Comparison of ENCODE assay signal across 11 cellular contexts in the genomic region with DNA sequence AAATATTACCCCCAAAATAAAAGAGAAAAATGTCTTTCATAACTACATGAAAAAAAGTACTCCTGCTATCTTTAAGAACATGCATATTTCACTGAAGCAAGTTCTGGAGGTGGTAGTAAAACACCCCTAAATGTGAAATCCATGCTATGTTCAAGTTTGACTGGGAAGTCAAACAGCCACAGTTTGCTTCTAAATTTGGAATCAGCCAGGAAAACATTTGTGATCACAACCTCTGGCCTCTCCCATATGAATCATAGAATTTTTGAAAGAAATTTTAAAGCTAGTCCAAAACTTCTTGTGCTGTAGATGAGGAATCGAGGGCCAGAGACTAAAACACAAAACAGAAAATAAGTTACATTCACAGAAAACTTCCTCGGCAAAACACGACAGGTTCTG. TPM values are rescaled to one million over a fixed set of nuclear protein-coding genes. Genes with fewer than 3 reads are reported as not detected.
A peak's percentile ranks its signal among the peaks of the same experiment; 100 is the strongest.
DNase-seq lines count a peak whose midpoint lies in the region; ATAC-seq and TF ChIP-seq lines count a peak whose summit lies in the region.
"Had no signal": no experiment of that assay in that cellular context is flagged by ENCODE, and none has a peak within 500 bp of the region (broad histone marks: within the 10 kb centered on the region; RNA-seq: fewer than 3 reads in every experiment).

No MANE protein-coding gene starts in this region.

- 11% methylated on average over 3 of the region's 3 CpGs for WGBS in right cardiac atrium
- WGBS in spleen, 5 donors = 17 to 31% (median 26%) methylated on average over 3 of the region's 3 CpGs

- no peak overlapping the region for H3K4me3 Mint-ChIP-seq in effector memory CD8-positive, alpha-beta T cell

- no peak overlapping the region for H3K27ac ChIP-seq in right cardiac atrium (ENCODE audit: low read length)
- peak overlapping the region in 7 of 8 donors; percentile 10 to 86 (median 81) for H3K27ac ChIP-seq in spleen

- H3K4me1 ChIP-seq in right cardiac atrium (ENCODE audit: control insufficient read depth, insufficient read depth, low read length) (peaks cover 16% of the 10 kb centered on the region), spleen (peaks cover 9 to 76% (median 46%) of the 10 kb centered on the region in 6 donors)

- no peaks in the 10 kb centered on the region for H3K36me3 ChIP-seq in spleen
- H3K36me3 ChIP-seq: MG63 had no signal

- in situ Hi-C loops in astrocyte of the spinal cord (cut with HindIII; ENCODE audit: low sequenced_read_pairs) = no loop called here

- no peak overlapping the region for H3K4me3 ChIP-seq in astrocyte of the spinal cord (ENCODE audit: low read depth, low read length)
- H3K4me3 ChIP-seq in right cardiac atrium (ENCODE audit: low read length) = peak overlapping the region; percentile 47
- peak overlapping the region in 3 of 8 donors; percentile 0 to 42 (median 1) for H3K4me3 ChIP-seq in spleen
- H3K4me3 ChIP-seq: MG63 had no signal

- no peak overlapping the region for H3K27ac Mint-ChIP-seq in effector memory CD8-positive, alpha-beta T cell
- H3K27ac Mint-ChIP-seq: activated naive CD4-positive, alpha-beta T cell treated with anti-CD3 and anti-CD28 coated beads, Interleukin-2, amount 50 U/mL, for 72 hours had no signal

- no peaks in the 10 kb centered on the region for H3K4me1 Mint-ChIP-seq in effector memory CD8-positive, alpha-beta T cell (ENCODE audit: low read depth in 2 of 2)

- H3K36me3 Mint-ChIP-seq in effector memory CD8-positive, alpha-beta T cell (ENCODE audit: insufficient read depth) = no peaks in the 10 kb centered on the region
- H3K36me3 Mint-ChIP-seq: activated naive CD4-positive, alpha-beta T cell treated with anti-CD3 and anti-CD28 coated beads, Interleukin-2, amount 50 U/mL, for 72 hours had no signal

- H3K27me3 ChIP-seq in right cardiac atrium (ENCODE audit: control insufficient read depth, insufficient read depth) = no peaks in the 10 kb centered on the region
- H3K27me3 ChIP-seq in spleen (replicated peaks in 1 of 7) = peaks cover 0 to 65% (median 0%) of the 10 kb centered on the region in 7 donors
- H3K27me3 ChIP-seq: MG63 had no signal

- H3K9me3 Mint-ChIP-seq in effector memory CD8-positive, alpha-beta T cell = no peaks in the 10 kb centered on the region
- H3K9me3 Mint-ChIP-seq: activated naive CD4-positive, alpha-beta T cell treated with anti-CD3 and anti-CD28 coated beads, Interleukin-2, amount 50 U/mL, for 72 hours had no signal

- peaks cover 53 to 57% of the 10 kb centered on the region in 2 donors for H3K27me3 Mint-ChIP-seq in effector memory CD8-positive, alpha-beta T cell

- no peaks in the 10 kb centered on the region for H3K9me3 ChIP-seq in right cardiac atrium (ENCODE audit: control insufficient read depth, low read length)
- H3K9me3 ChIP-seq in spleen = no peaks in the 10 kb centered on the region
- H3K9me3 ChIP-seq: MG63 had no signal

- ATAC-seq in GM21515 (IDR thresholded peaks at IDR 0.05; ENCODE audit: unreplicated experiment) = peak; percentile 11
- no peak for ATAC-seq in right cardiac atrium
- no peak for ATAC-seq in GM19324 (IDR thresholded peaks at IDR 0.05; ENCODE audit: low FRiP score, unreplicated experiment)
- ATAC-seq in effector memory CD8-positive, alpha-beta T cell (replicated peaks) = no peak

- peak; percentile 47 for DNase-seq in astrocyte of the spinal cord (ENCODE audit: low read depth, low spot score)
- DNase-seq in right cardiac atrium = no peak
- no peak for DNase-seq in spleen
- no peak for DNase-seq in NCI-H526 treated with DMSO at 0.1 percent for 48 hours (lab: John Stamatoyannopoulos, UW)
- no peak for DNase-seq in kidney glomerular epithelial cell (lab: John Stamatoyannopoulos, UW)
- DNase-seq in effector memory CD8-positive, alpha-beta T cell = no peak
- DNase-seq: MG63; NK-92 treated with Interleukin-12 subunit alpha and Interleukin-12 subunit beta, amount 100 ng/mL, for 24 hours had no signal

- intact Hi-C loops in right cardiac atrium (cut with DNase I) (loop anchor here in 2 of 4 donors (10.0 kb wide), 2 partner anchors 46 to 86 kb away; a partner anchor contains a TSS), spleen (cut with DNase I; ENCODE audit: low total_unique reads) (no loop called here)

- TF ChIP-seq POLR2A in spleen (IDR thresholded peaks at IDR 0.05) = no peak

- no peak for TF ChIP-seq CTCF in astrocyte of the spinal cord (IDR thresholded peaks at IDR 0.05; ENCODE audit: low read depth, low read length)
- TF ChIP-seq CTCF in spleen (IDR thresholded peaks at IDR 0.05 in 8 of 11, conservative IDR thresholded peaks at IDR 0.05 in 3 of 11) = no peak

RNA-seq across cellular contexts. Expression of a gene that starts 6.6 kb away (rescaled TPM):
- 100 to 1,000 TPM; 119 to 170 (median 138) TPM for total RNA-seq in right cardiac atrium
- polyA plus RNA-seq in right cardiac atrium = 57.6 TPM
- 10 to 100 TPM; 33.5 to 63.9 (median 43.6) TPM for total RNA-seq in spleen
- polyA plus RNA-seq in spleen = 1 to 10 TPM; 2.0 to 6.0 (median 3.5) TPM

RNA-seq across cellular contexts. Expression of a gene that starts 35.1 kb away (rescaled TPM):
- total RNA-seq in right cardiac atrium = 10 to 100 TPM; 49.1 to 60.2 (median 55.9) TPM
- 49.8 TPM for polyA plus RNA-seq in right cardiac atrium
- total RNA-seq in spleen = 10 to 100 TPM; 29.9 to 87.0 (median 62.2) TPM
- 10 to 100 TPM; 35.8 to 63.9 (median 61.2) TPM for polyA plus RNA-seq in spleen
